1 cellular context compared by ENCODE assay signal in the genomic region with DNA sequence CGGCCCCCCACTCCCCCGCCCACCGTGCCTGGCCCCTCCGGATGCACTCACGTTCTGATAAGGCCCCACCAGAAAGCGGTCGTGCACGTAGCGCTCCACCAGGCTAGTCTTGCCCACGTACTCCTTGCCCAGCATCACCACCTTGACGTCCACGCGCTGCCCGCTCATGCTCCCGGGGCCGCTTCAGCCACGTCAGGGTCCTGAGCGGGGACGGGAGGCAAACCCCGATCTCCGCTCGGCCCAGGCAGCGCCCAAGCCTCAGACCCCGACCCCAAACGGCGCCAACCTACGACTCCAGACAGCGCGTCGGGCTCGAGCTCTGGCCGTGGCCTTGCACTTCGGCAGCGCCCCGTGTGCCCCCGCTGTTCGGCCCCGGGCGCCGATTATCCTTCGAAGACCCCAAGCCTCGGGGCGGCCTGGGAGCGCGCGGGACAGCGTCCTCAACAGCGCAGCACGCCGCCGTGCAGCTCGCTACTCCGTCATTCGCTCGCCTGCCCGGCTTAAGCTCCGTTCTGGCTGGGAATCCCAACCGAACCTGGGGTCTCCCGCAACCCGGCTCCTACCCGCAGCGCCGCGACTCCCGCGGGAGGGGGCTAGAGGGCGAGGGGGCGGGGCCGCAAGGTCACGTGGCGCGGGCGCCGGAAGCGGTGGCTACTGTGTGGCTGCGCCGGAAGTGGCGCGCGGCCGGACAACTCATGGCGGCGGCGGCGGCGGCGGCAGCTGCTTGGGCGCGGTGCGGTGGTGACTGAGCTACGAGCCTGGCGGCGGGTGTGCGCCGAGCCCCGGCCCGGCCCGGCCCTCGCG.
A peak's percentile ranks its signal among the peaks of the same experiment; 100 is the strongest.
TF ChIP-seq lines count a peak whose summit lies in the region.

A gene with protein sequence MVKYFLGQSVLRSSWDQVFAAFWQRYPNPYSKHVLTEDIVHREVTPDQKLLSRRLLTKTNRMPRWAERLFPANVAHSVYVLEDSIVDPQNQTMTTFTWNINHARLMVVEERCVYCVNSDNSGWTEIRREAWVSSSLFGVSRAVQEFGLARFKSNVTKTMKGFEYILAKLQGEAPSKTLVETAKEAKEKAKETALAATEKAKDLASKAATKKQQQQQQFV (plus strand): TSS at position 679 of the 804 bp plus-strand sequence. CDS start 187 bp downstream, outside the sequence.
Gene RAB24 (minus strand): TSS at position 599 of the 804 bp plus-strand sequence. CDS start 431 bp downstream, at position 168.

TF ChIP-seq in K562, 482 proteins besides CTCF, POLR2A, EP300 and RAD21 (continued from another document and continues in another):
- TF ChIP-seq E2F1 (CRISPR knock-in tag; IDR thresholded peaks at IDR 0.05) (peak; percentile 84), ZNF324 (CRISPR knock-in tag; IDR thresholded peaks at IDR 0.05) (no peak), TAL1 (IDR thresholded peaks at IDR 0.05) (no peak), MAZ (CRISPR knock-in tag; conservative IDR thresholded peaks at IDR 0.05 in 1 of 2, IDR thresholded peaks at IDR 0.05 in 1 of 2) (peak; percentile 94 to 99), FOXA3 (CRISPR knock-in tag; conservative IDR thresholded peaks at IDR 0.05 in 1 of 2, IDR thresholded peaks at IDR 0.05 in 1 of 2) (0 out of 4 replicates have a peak, but pooled peaks of 1 of the 2 experiments have one; percentile 13), MTA3 (IDR thresholded peaks at IDR 0.05; ENCODE audit: borderline replicate concordance) (peak; percentile 63; the same call in 1 of the 2 replicates), FIP1L1 (IDR thresholded peaks at IDR 0.05; ENCODE audit: low read depth, low read length, poor library complexity, severe bottlenecking) (peak; percentile 64), ESRRA (IDR thresholded peaks at IDR 0.05; ENCODE audit: borderline replicate concordance, low read depth) (peak; percentile 55; the same call in 1 of the 2 replicates), RBBP5 (IDR thresholded peaks at IDR 0.05; ENCODE audit: borderline replicate concordance, insufficient read depth, low read length, poor library complexity, severe bottlenecking) (peak; percentile 74), ZNF263 (CRISPR knock-in tag; IDR thresholded peaks at IDR 0.05; ENCODE audit: borderline replicate concordance) (peak; percentile 51; the same call in 1 of the 2 replicates), FUS (optimal IDR thresholded peaks at IDR 0.05; ENCODE audit: low read depth, low read length) (peak; percentile 69), TCF3 (CRISPR knock-in tag; IDR thresholded peaks at IDR 0.05) (peak; percentile 5; the same call in 1 of the 2 replicates), E2F4 (CRISPR knock-in tag; IDR thresholded peaks at IDR 0.05; ENCODE audit: low read depth) (no peak), YY1 (IDR thresholded peaks at IDR 0.05; ENCODE audit: borderline replicate concordance in 1 of 3, control insufficient read depth in 1 of 3, extremely low read depth in 1 of 3, insufficient read depth in 3 of 3, insufficient read length in 1 of 3, insufficient replicate concordance in 2 of 3, low read depth in 1 of 3, low read length in 2 of 3) (peak in 2 of 3 experiments; percentile 84 to 88), HDAC1 (IDR thresholded peaks at IDR 0.05) (peak in 1 of 2 experiments; percentile 88; a peak in 2 of 4 replicates), SIX5 (IDR thresholded peaks at IDR 0.05; ENCODE audit: borderline replicate concordance in 1 of 2, insufficient read depth in 1 of 2, low read depth in 1 of 2, low read length in 2 of 2) (0 out of 4 replicates have a peak, but pooled peaks of 1 of the 2 experiments have one; percentile 10), ZNF197 (CRISPR knock-in tag; IDR thresholded peaks at IDR 0.05; ENCODE audit: low read depth) (peak; percentile 46; the same call in 1 of the 2 replicates), LCOR (CRISPR knock-in tag; IDR thresholded peaks at IDR 0.05) (peak; percentile 24; the same call in 1 of the 2 replicates), USF1 (CRISPR knock-in tag; IDR thresholded peaks at IDR 0.05) (peak; percentile 96), PHF8 (IDR thresholded peaks at IDR 0.05; ENCODE audit: borderline replicate concordance, low read length) (peak; percentile 95; the same call in 1 of the 2 replicates), ZNF699 (CRISPR knock-in tag; IDR thresholded peaks at IDR 0.05; ENCODE audit: insufficient replicate concordance) (no peak), GMEB1 (CRISPR knock-in tag; IDR thresholded peaks at IDR 0.05) (peak; percentile 7), ATF1 (CRISPR knock-in tag; IDR thresholded peaks at IDR 0.05) (no peak; the same call in 1 of the 2 replicates), ATF1 (tag; IDR thresholded peaks at IDR 0.05) (peak; percentile 80), CEBPB (tag; IDR thresholded peaks at IDR 0.05) (no peak), MXI1 (IDR thresholded peaks at IDR 0.05; ENCODE audit: low read depth, low read length) (peak; percentile 60; the same call in 1 of the 2 replicates), CCNT2 (IDR thresholded peaks at IDR 0.05; ENCODE audit: borderline replicate concordance, extremely low read depth, insufficient read length, low read depth, low read length) (peak; percentile 28), POLR2B (IDR thresholded peaks at IDR 0.05; ENCODE audit: low read depth, partially characterized antibody) (peak; percentile 28), E2F3 (CRISPR knock-in tag; IDR thresholded peaks at IDR 0.05) (no peak), CXXC5 (CRISPR knock-in tag; IDR thresholded peaks at IDR 0.05) (peak; percentile 80), RNF2 (IDR thresholded peaks at IDR 0.05) (peak; percentile 39; the same call in 1 of the 2 replicates), SIN3B (IDR thresholded peaks at IDR 0.05; ENCODE audit: low read depth) (peak; percentile 98), TEAD4 (IDR thresholded peaks at IDR 0.05; ENCODE audit: low read length) (no peak), TEAD4 (CRISPR knock-in tag; IDR thresholded peaks at IDR 0.05; ENCODE audit: borderline replicate concordance) (peak; percentile 73; the same call in 1 of the 2 replicates), JUN (IDR thresholded peaks at IDR 0.05; ENCODE audit: borderline replicate concordance, low read depth, low read length) (no peak), JUN (CRISPR knock-in tag; IDR thresholded peaks at IDR 0.05; ENCODE audit: borderline replicate concordance) (peak; percentile 75; the same call in 1 of the 2 replicates)
- TF ChIP-seq, protein P1, sequence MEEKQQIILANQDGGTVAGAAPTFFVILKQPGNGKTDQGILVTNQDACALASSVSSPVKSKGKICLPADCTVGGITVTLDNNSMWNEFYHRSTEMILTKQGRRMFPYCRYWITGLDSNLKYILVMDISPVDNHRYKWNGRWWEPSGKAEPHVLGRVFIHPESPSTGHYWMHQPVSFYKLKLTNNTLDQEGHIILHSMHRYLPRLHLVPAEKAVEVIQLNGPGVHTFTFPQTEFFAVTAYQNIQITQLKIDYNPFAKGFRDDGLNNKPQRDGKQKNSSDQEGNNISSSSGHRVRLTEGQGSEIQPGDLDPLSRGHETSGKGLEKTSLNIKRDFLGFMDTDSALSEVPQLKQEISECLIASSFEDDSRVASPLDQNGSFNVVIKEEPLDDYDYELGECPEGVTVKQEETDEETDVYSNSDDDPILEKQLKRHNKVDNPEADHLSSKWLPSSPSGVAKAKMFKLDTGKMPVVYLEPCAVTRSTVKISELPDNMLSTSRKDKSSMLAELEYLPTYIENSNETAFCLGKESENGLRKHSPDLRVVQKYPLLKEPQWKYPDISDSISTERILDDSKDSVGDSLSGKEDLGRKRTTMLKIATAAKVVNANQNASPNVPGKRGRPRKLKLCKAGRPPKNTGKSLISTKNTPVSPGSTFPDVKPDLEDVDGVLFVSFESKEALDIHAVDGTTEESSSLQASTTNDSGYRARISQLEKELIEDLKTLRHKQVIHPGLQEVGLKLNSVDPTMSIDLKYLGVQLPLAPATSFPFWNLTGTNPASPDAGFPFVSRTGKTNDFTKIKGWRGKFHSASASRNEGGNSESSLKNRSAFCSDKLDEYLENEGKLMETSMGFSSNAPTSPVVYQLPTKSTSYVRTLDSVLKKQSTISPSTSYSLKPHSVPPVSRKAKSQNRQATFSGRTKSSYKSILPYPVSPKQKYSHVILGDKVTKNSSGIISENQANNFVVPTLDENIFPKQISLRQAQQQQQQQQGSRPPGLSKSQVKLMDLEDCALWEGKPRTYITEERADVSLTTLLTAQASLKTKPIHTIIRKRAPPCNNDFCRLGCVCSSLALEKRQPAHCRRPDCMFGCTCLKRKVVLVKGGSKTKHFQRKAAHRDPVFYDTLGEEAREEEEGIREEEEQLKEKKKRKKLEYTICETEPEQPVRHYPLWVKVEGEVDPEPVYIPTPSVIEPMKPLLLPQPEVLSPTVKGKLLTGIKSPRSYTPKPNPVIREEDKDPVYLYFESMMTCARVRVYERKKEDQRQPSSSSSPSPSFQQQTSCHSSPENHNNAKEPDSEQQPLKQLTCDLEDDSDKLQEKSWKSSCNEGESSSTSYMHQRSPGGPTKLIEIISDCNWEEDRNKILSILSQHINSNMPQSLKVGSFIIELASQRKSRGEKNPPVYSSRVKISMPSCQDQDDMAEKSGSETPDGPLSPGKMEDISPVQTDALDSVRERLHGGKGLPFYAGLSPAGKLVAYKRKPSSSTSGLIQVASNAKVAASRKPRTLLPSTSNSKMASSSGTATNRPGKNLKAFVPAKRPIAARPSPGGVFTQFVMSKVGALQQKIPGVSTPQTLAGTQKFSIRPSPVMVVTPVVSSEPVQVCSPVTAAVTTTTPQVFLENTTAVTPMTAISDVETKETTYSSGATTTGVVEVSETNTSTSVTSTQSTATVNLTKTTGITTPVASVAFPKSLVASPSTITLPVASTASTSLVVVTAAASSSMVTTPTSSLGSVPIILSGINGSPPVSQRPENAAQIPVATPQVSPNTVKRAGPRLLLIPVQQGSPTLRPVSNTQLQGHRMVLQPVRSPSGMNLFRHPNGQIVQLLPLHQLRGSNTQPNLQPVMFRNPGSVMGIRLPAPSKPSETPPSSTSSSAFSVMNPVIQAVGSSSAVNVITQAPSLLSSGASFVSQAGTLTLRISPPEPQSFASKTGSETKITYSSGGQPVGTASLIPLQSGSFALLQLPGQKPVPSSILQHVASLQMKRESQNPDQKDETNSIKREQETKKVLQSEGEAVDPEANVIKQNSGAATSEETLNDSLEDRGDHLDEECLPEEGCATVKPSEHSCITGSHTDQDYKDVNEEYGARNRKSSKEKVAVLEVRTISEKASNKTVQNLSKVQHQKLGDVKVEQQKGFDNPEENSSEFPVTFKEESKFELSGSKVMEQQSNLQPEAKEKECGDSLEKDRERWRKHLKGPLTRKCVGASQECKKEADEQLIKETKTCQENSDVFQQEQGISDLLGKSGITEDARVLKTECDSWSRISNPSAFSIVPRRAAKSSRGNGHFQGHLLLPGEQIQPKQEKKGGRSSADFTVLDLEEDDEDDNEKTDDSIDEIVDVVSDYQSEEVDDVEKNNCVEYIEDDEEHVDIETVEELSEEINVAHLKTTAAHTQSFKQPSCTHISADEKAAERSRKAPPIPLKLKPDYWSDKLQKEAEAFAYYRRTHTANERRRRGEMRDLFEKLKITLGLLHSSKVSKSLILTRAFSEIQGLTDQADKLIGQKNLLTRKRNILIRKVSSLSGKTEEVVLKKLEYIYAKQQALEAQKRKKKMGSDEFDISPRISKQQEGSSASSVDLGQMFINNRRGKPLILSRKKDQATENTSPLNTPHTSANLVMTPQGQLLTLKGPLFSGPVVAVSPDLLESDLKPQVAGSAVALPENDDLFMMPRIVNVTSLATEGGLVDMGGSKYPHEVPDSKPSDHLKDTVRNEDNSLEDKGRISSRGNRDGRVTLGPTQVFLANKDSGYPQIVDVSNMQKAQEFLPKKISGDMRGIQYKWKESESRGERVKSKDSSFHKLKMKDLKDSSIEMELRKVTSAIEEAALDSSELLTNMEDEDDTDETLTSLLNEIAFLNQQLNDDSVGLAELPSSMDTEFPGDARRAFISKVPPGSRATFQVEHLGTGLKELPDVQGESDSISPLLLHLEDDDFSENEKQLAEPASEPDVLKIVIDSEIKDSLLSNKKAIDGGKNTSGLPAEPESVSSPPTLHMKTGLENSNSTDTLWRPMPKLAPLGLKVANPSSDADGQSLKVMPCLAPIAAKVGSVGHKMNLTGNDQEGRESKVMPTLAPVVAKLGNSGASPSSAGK (IDR thresholded peaks at IDR 0.05), result peak; percentile 75
